Comparison of ENCODE assay signal across 8 cellular contexts in genomic region chr19:51531349-51532315, GRCh38. TPM values are rescaled to one million over a fixed set of nuclear protein-coding genes. Genes with fewer than 3 reads are reported as not detected.
DNase-seq lines count a peak whose midpoint lies in the region; ATAC-seq and TF ChIP-seq lines count a peak whose summit lies in the region.
"Had no signal": no experiment of that assay in that cellular context is flagged by ENCODE, and none has a peak within 500 bp of the region (broad histone marks: within the 10 kb centered on the region; RNA-seq: fewer than 3 reads in every experiment).

TSS of gene SIGLEC6 (minus strand) at chr19:51531670. CDS start at chr19:51531648, 22 bp downstream.

- peak within 1 kb of the TSS; percentile 53 for H2AFZ ChIP-seq in parathyroid adenoma
- no peak within 1 kb of the TSS for H2AFZ ChIP-seq in SK-N-SH (ENCODE audit: low read depth)

- no peak for TF ChIP-seq EP300 in SK-N-SH (IDR thresholded peaks at IDR 0.05; ENCODE audit: borderline replicate concordance in 1 of 2, low read depth in 1 of 2, low read length in 1 of 2)

- no peaks in the 10 kb centered on the region for H3K9me3 ChIP-seq in adrenal gland (replicated peaks in 1 of 3)
- H3K9me3 ChIP-seq in parathyroid adenoma (ENCODE audit: control insufficient read depth, low read length), result no peaks in the 10 kb centered on the region
- H3K9me3 ChIP-seq in SK-N-SH, result no peaks in the 10 kb centered on the region
- peaks cover 0 to 6% of the 10 kb centered on the region in 2 donors for H3K9me3 ChIP-seq in breast epithelium

- no peaks in the 10 kb centered on the region for H3F3A ChIP-seq in SK-N-SH (replicated peaks; ENCODE audit: insufficient read depth)

- H3K9ac ChIP-seq in parathyroid adenoma (no peak within 1 kb of the TSS), SK-N-SH (no peak within 1 kb of the TSS)

- H3K4me1 ChIP-seq in adrenal gland (replicated peaks in 1 of 2), result no peaks in the 10 kb centered on the region
- H3K4me1 ChIP-seq in parathyroid adenoma, result no peaks in the 10 kb centered on the region
- no peaks in the 10 kb centered on the region for H3K4me1 ChIP-seq in SK-N-SH (ENCODE audit: control insufficient read depth in 1 of 2, insufficient read depth in 2 of 2, low read depth in 1 of 2, low read length in 1 of 2)
- no peaks in the 10 kb centered on the region for H3K4me1 ChIP-seq in breast epithelium

- POLR2A ChIA-PET in SK-N-SH (lab: Yijun Ruan, JAX), result no interaction called here

- no peaks in the 10 kb centered on the region for H3K36me3 ChIP-seq in adrenal gland (replicated peaks in 1 of 2)
- H3K36me3 ChIP-seq in parathyroid adenoma (ENCODE audit: control insufficient read depth, insufficient read depth, low read length), result no peaks in the 10 kb centered on the region
- H3K36me3 ChIP-seq in SK-N-SH (replicated peaks in 1 of 2; ENCODE audit: control insufficient read depth in 1 of 2, insufficient read depth in 2 of 2, low read length in 1 of 2), result no peaks in the 10 kb centered on the region
- no peaks in the 10 kb centered on the region for H3K36me3 ChIP-seq in breast epithelium

- H3K4me2 ChIP-seq in parathyroid adenoma (ENCODE audit: low read length), result no peak within 1 kb of the TSS
- H3K4me2 ChIP-seq in SK-N-SH, result no peak within 1 kb of the TSS

- no peaks in the 10 kb centered on the region for H3K79me2 ChIP-seq in parathyroid adenoma
- H3K79me2 ChIP-seq in SK-N-SH (ENCODE audit: insufficient read depth), result no peaks in the 10 kb centered on the region

- intact Hi-C loops in adrenal gland (cut with DNase I), result no loop called here
- intact Hi-C loops in breast epithelium (cut with DNase I; ENCODE audit: low total_unique reads), result no loop called here

- ATAC-seq in GM19023 (IDR thresholded peaks at IDR 0.05; ENCODE audit: unreplicated experiment), result peak; percentile 62
- ATAC-seq in HG03095 (IDR thresholded peaks at IDR 0.05; ENCODE audit: unreplicated experiment), result peak; percentile 80

- no peak within 1 kb of the TSS for H3K27ac ChIP-seq in adrenal gland
- no peak within 1 kb of the TSS for H3K27ac ChIP-seq in parathyroid adenoma
- no peak within 1 kb of the TSS for H3K27ac ChIP-seq in SK-N-SH (ENCODE audit: low read depth in 2 of 2, low read length in 1 of 2)
- no peak within 1 kb of the TSS for H3K27ac ChIP-seq in breast epithelium

- H3K9me2 ChIP-seq in SK-N-SH, result no peaks in the 10 kb centered on the region

- TF ChIP-seq RAD21 in SK-N-SH (IDR thresholded peaks at IDR 0.05; ENCODE audit: low read length), result no peak

- WGBS in adrenal gland, 4 donors, result 28 to 43% (median 34%) methylated on average over 14 to 25 of the region's 25 CpGs
- WGBS in SK-N-SH (ENCODE audit: low lambda C conversion rate), result 1% methylated on average over 22 of the region's 25 CpGs

- DNase-seq in adrenal gland, result peak; percentile 33 to 63 (median 52)
- no peak for DNase-seq in SK-N-SH
- DNase-seq in SK-N-DZ (ENCODE audit: low spot score), result no peak
- DNase-seq in breast epithelium (ENCODE audit: low spot score in 2 of 2), result no peak
- DNase-seq: activated T-cell treated with anti-CD3 and anti-CD28 coated beads, Interleukin-2, amount 50 U/mL, for 72 hours had no signal

- no peaks in the 10 kb centered on the region for H3K27me3 ChIP-seq in adrenal gland
- no peaks in the 10 kb centered on the region for H3K27me3 ChIP-seq in parathyroid adenoma (ENCODE audit: control insufficient read depth, insufficient read depth, low read length)
- peaks cover 36% of the 10 kb centered on the region for H3K27me3 ChIP-seq in SK-N-SH (ENCODE audit: insufficient read depth)
- peaks cover 0 to 34% of the 10 kb centered on the region in 2 donors for H3K27me3 ChIP-seq in breast epithelium

- no peak for TF ChIP-seq CTCF in adrenal gland (IDR thresholded peaks at IDR 0.05)
- TF ChIP-seq CTCF in parathyroid adenoma (IDR thresholded peaks at IDR 0.05), result no peak
- TF ChIP-seq CTCF in SK-N-SH (IDR thresholded peaks at IDR 0.05), result no peak
- no peak for TF ChIP-seq CTCF in breast epithelium (IDR thresholded peaks at IDR 0.05)

- TF ChIP-seq POLR2A in adrenal gland (IDR thresholded peaks at IDR 0.05), result no peak
- no peak for TF ChIP-seq POLR2A in breast epithelium (IDR thresholded peaks at IDR 0.05)

- H4K20me1 ChIP-seq in SK-N-SH (ENCODE audit: insufficient read depth), result no peaks in the 10 kb centered on the region

- CTCF ChIA-PET in SK-N-SH (lab: Yijun Ruan, JAX), result interaction anchor here (1.1 kb wide), 1 partner anchor 59 kb away, joined by 3 read pairs; no protein-coding TSS in a partner anchor

- H3K4me3 ChIP-seq in adrenal gland (no peak within 1 kb of the TSS), parathyroid adenoma (ENCODE audit: low read depth, low read length) (no peak within 1 kb of the TSS), SK-N-SH (ENCODE audit: low read depth in 2 of 2, low read length in 1 of 2) (no peak within 1 kb of the TSS), breast epithelium (no peak within 1 kb of the TSS)

TF ChIP-seq in SK-N-SH, 30 proteins besides CTCF, POLR2A, EP300 and RAD21 (continues in another document):
- TF ChIP-seq POLR2AphosphoS5 (IDR thresholded peaks at IDR 0.05; ENCODE audit: low read depth, low read length) (no peak), YY1 (IDR thresholded peaks at IDR 0.05; ENCODE audit: low read depth) (no peak), IRF3 (IDR thresholded peaks at IDR 0.05; ENCODE audit: low read depth, low read length) (no peak), ZBTB33 (IDR thresholded peaks at IDR 0.05; ENCODE audit: borderline replicate concordance, low read depth) (no peak), FOXM1 (IDR thresholded peaks at IDR 0.05; ENCODE audit: low read depth) (no peak), MXI1 (IDR thresholded peaks at IDR 0.05; ENCODE audit: low read depth, low read length) (no peak), FOSL2 (IDR thresholded peaks at IDR 0.05; ENCODE audit: borderline replicate concordance, low read depth) (no peak), JUND (IDR thresholded peaks at IDR 0.05) (no peak), SIN3A (IDR thresholded peaks at IDR 0.05; ENCODE audit: borderline replicate concordance, low read depth, low read length) (no peak), REST (IDR thresholded peaks at IDR 0.05; ENCODE audit: low read depth, low read length) (no peak), TEAD4 (IDR thresholded peaks at IDR 0.05; ENCODE audit: borderline replicate concordance, insufficient read depth) (no peak), NRF1 (IDR thresholded peaks at IDR 0.05; ENCODE audit: low read depth, low read length) (no peak)

RNA-seq across cellular contexts. Expression of gene SIGLEC6, which starts in this region (rescaled TPM):
- total RNA-seq in adrenal gland (under 1 TPM in 1 of 8 donors, not detected in 7; 0.18 TPM), breast epithelium (1 to 10 TPM in 1 of 3 donors, under 1 TPM in 1, not detected in 1; 0.73 to 4.8 TPM)
- polyA plus RNA-seq in adrenal gland (not detected), SK-N-SH (2012; rRNA removed) (not detected in 2 replicates)
- polyA plus RNA-seq in SK-N-SH (2012; cell fraction: cytosol; rRNA removed), result not detected in 2 replicates
- not detected in 2 replicates for polyA plus RNA-seq in SK-N-SH (2012; cell fraction: nucleus; rRNA removed)
- not detected in 2 replicates for polyA plus RNA-seq in SK-N-DZ (2014; cell fraction: cytosol; rRNA removed)
- not detected in 2 replicates for polyA plus RNA-seq in SK-N-DZ (2014; cell fraction: nucleus; rRNA removed)
- total RNA-seq: activated T-cell treated with anti-CD3 and anti-CD28 coated beads, Interleukin-2, amount 50 U/mL, for 72 hours had no signal

Comparison
In these comparisons a context has a peak if more than half of its experiments do, and no peak if none do; other contexts are left out.
1. Peak in DNase-seq in adrenal gland; RNA of the gene not detected or under 1 TPM.